Comparison of ENCODE assay signal across 1 cellular context in the genomic region with DNA sequence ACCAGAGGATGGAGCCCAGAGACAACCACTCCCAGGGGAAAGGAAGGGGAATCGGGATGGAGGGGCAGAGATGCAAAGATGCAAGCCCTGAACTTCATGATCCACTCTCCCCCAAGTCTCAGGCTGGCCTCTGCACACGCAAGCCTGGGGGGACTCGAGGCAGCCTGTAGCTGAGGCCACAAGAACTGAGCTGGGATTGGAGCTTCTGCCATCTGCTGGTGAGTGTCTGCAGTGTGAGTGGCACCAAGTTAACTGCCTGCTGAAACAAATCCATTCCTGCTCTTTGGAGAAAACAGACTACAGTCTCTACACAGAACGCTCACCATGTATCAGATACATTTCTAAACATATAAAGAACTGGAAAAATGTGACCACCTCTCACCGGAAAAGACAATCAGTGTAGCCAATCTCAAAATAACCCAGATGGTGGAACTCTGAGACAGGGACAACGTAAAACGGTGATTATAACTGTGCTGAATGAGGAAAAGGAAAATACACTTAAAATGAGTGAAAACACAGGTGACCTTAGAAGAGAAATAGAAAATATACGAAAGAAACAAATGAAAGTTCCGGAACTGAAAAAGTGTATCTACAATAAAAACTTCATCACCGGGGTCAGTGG.
TF ChIP-seq lines count a peak whose summit lies in the region.

No MANE protein-coding gene starts in this region.

TF ChIP-seq in HepG2, 621 proteins besides CTCF, POLR2A, EP300 and RAD21 (continued from another document):
- TF ChIP-seq, protein P1, sequence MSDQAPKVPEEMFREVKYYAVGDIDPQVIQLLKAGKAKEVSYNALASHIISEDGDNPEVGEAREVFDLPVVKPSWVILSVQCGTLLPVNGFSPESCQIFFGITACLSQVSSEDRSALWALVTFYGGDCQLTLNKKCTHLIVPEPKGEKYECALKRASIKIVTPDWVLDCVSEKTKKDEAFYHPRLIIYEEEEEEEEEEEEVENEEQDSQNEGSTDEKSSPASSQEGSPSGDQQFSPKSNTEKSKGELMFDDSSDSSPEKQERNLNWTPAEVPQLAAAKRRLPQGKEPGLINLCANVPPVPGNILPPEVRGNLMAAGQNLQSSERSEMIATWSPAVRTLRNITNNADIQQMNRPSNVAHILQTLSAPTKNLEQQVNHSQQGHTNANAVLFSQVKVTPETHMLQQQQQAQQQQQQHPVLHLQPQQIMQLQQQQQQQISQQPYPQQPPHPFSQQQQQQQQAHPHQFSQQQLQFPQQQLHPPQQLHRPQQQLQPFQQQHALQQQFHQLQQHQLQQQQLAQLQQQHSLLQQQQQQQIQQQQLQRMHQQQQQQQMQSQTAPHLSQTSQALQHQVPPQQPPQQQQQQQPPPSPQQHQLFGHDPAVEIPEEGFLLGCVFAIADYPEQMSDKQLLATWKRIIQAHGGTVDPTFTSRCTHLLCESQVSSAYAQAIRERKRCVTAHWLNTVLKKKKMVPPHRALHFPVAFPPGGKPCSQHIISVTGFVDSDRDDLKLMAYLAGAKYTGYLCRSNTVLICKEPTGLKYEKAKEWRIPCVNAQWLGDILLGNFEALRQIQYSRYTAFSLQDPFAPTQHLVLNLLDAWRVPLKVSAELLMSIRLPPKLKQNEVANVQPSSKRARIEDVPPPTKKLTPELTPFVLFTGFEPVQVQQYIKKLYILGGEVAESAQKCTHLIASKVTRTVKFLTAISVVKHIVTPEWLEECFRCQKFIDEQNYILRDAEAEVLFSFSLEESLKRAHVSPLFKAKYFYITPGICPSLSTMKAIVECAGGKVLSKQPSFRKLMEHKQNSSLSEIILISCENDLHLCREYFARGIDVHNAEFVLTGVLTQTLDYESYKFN (CRISPR knock-in tag; conservative IDR thresholded peaks at IDR 0.05), result no peak
- TF ChIP-seq STAG1 (CRISPR knock-in tag; IDR thresholded peaks at IDR 0.05), result peak; percentile 57
- TF ChIP-seq ZNF792 (CRISPR knock-in tag; IDR thresholded peaks at IDR 0.05), result no peak
- peak; percentile 45 for TF ChIP-seq XRCC5 (optimal IDR thresholded peaks at IDR 0.05; ENCODE audit: low read length)
- TF ChIP-seq ZNF354B (CRISPR knock-in tag; IDR thresholded peaks at IDR 0.05), result no peak
- TF ChIP-seq, protein P2, sequence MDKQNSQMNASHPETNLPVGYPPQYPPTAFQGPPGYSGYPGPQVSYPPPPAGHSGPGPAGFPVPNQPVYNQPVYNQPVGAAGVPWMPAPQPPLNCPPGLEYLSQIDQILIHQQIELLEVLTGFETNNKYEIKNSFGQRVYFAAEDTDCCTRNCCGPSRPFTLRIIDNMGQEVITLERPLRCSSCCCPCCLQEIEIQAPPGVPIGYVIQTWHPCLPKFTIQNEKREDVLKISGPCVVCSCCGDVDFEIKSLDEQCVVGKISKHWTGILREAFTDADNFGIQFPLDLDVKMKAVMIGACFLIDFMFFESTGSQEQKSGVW (CRISPR knock-in tag; IDR thresholded peaks at IDR 0.05; ENCODE audit: borderline replicate concordance), result no peak
- TF ChIP-seq SMARCC2 (IDR thresholded peaks at IDR 0.05), result no peak
